Comparison of ENCODE assay signal across 8 cellular contexts in the genomic region with DNA sequence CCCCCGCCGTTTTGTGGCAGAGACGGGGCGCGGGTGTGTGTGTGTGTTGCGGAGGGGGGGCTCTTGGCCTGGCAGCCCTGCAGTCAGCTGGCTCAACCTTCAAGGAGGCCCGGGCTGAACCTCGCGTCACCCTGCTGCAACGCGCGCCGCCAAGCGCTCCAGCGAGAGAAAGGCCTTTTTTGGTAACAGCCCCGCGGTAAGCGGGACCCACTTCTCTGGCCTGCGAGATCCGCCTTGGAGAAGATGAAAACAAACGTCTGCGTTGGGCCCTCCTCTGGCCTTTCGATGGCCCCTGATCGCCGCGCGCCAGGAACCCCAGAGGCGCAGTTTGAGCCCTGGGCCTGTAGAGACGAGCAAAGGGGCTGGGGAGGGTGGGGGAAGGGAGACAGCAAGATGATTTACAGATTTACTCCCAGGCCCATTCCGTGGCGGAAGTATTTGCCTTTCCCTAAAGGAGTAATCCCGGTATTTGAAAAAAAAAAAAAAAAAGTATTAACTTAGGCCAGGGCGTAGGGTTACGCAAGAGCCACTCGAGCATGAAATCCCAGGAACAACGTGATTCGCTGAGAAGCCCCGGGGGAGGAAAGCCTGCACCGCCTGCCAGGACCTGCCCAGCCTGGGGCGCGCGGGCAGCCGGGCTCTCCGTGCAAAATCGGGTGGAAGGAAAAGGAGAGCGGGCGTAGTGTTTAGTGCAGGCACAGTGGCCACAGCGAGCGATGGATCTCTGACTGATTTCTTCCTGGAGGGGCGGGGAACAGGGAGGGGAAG. TPM values are rescaled to one million over a fixed set of nuclear protein-coding genes. Genes with fewer than 3 reads are reported as not detected.
A peak's percentile ranks its signal among the peaks of the same experiment; 100 is the strongest.
DNase-seq lines count a peak whose midpoint lies in the region; ATAC-seq and TF ChIP-seq lines count a peak whose summit lies in the region.

No MANE protein-coding gene starts in this region.

- peak; percentile 80 for ATAC-seq in foreskin keratinocyte

- peak; percentile 49 for TF ChIP-seq POLR2A in GM19099 (IDR thresholded peaks at IDR 0.05; ENCODE audit: extremely low read depth, insufficient read length, low read depth)
- TF ChIP-seq POLR2A in suprapubic skin (IDR thresholded peaks at IDR 0.05): peak in 1 of 2 donors; percentile 62

- H3K4me3 ChIP-seq in AG04449 (ENCODE audit: low read depth, low read length) (peak overlapping the region; percentile 61), MM.1S (ENCODE audit: low read length) (peak overlapping the region; percentile 46), neuron (ENCODE audit: low read length) (peak overlapping the region; percentile 47), suprapubic skin (peak overlapping the region; percentile 59)

- CTCF ChIA-PET in AG04449 (lab: Yijun Ruan, JAX): interaction anchor here (0.7 to 24.1 kb wide), 8 partner anchors 8 to 119 kb away, joined by 3 to 661 read pairs (median 4); no protein-coding TSS in a partner anchor

- peaks cover 2% of the 10 kb centered on the region for H3K79me2 ChIP-seq in MM.1S (ENCODE audit: low read length)

- peak; percentile 47 for TF ChIP-seq CTCF in AG04449 (IDR thresholded peaks at IDR 0.05; ENCODE audit: insufficient read depth, low read length, missing control alignments)
- no peak for TF ChIP-seq CTCF in MM.1S (IDR thresholded peaks at IDR 0.05; ENCODE audit: low read length)
- peak; percentile 48 for TF ChIP-seq CTCF in foreskin keratinocyte (conservative IDR thresholded peaks at IDR 0.05)
- TF ChIP-seq CTCF in suprapubic skin (IDR thresholded peaks at IDR 0.05): no peak

- H3K27me3 ChIP-seq in MM.1S (replicated peaks; ENCODE audit: insufficient read depth, low read length) (no peaks in the 10 kb centered on the region), foreskin keratinocyte (no peaks in the 10 kb centered on the region), neuron (ENCODE audit: insufficient read depth, low read length) (no peaks in the 10 kb centered on the region), suprapubic skin (no peaks in the 10 kb centered on the region)

- no peak for TF ChIP-seq EP300 in suprapubic skin (IDR thresholded peaks at IDR 0.05)

- H3K4me1 ChIP-seq in MM.1S (ENCODE audit: low read length): peaks cover 41% of the 10 kb centered on the region
- H3K4me1 ChIP-seq in foreskin keratinocyte: peaks cover 25% of the 10 kb centered on the region
- H3K4me1 ChIP-seq in neuron (ENCODE audit: insufficient read depth, low read length): peaks cover 59% of the 10 kb centered on the region
- peaks cover 89% of the 10 kb centered on the region for H3K4me1 ChIP-seq in suprapubic skin

- DNase-seq in AG04449 (ENCODE audit: low read depth, low spot score): peak; percentile 94
- DNase-seq in MM.1S: peak; percentile 53
- peak; percentile 11 for DNase-seq in SIG-M5 (lab: John Stamatoyannopoulos, UW)
- DNase-seq in activated naive CD4-positive, alpha-beta T cell (lab: John Stamatoyannopoulos, UW): peak; percentile 27 to 61 (median 49)
- peak; percentile 96 to 98 for DNase-seq in foreskin keratinocyte
- DNase-seq in suprapubic skin (ENCODE audit: low spot score in 2 of 2): peak; percentile 97 to 98

- H3F3A ChIP-seq in MM.1S (ENCODE audit: insufficient read depth, low read length): peaks cover 34% of the 10 kb centered on the region

- H4K20me1 ChIP-seq in MM.1S (ENCODE audit: insufficient read depth, low read length): no peaks in the 10 kb centered on the region

- H2AFZ ChIP-seq in MM.1S (ENCODE audit: low read length): no peak overlapping the region
- peak overlapping the region; percentile 68 for H2AFZ ChIP-seq in neuron (ENCODE audit: low read depth, low read length)

- peak overlapping the region; percentile 99 for H3K27ac ChIP-seq in MM.1S (ENCODE audit: low read length)
- peak overlapping the region; percentile 92 for H3K27ac ChIP-seq in foreskin keratinocyte
- peak overlapping the region; percentile 99 for H3K27ac ChIP-seq in suprapubic skin

- POLR2A ChIA-PET in AG04449 (lab: Yijun Ruan, JAX): interaction anchor here (0.7 to 1.2 kb wide), 4 partner anchors 9 to 128 kb away, joined by 3 to 4 read pairs (median 4); no protein-coding TSS in a partner anchor

- peak overlapping the region; percentile 85 for H3K9ac ChIP-seq in MM.1S (ENCODE audit: low read length)

- under 1% methylated on average over 46 of the region's 50 CpGs for whole genome bisulfite sequencing in suprapubic skin

- H3K9me3 ChIP-seq in MM.1S (replicated peaks; ENCODE audit: insufficient read depth, low read length) (no peaks in the 10 kb centered on the region), neuron (ENCODE audit: low read length) (no peaks in the 10 kb centered on the region), suprapubic skin (no peaks in the 10 kb centered on the region)

- no peaks in the 10 kb centered on the region for H3K9me2 ChIP-seq in MM.1S (replicated peaks; ENCODE audit: insufficient read depth, low read length)

- peak overlapping the region; percentile 75 for H3K4me2 ChIP-seq in MM.1S (ENCODE audit: low read depth, low read length)

- H3K36me3 ChIP-seq in MM.1S (replicated peaks; ENCODE audit: insufficient read depth, low read length) (no peaks in the 10 kb centered on the region), neuron (ENCODE audit: insufficient read depth, low read length) (no peaks in the 10 kb centered on the region), suprapubic skin (no peaks in the 10 kb centered on the region)

RNA-seq across cellular contexts. Expression of gene IRF2BPL, which starts 4.5 kb away (rescaled TPM):
- 20.2 and 20.7 TPM in 2 replicates for total RNA-seq in foreskin keratinocyte
- polyA plus RNA-seq in foreskin keratinocyte: 8.0 and 8.7 TPM in 2 replicates
- 10 to 100 TPM; 44.7 to 72.7 (median 65.6) TPM for total RNA-seq in suprapubic skin

Comparison
In these comparisons a context has a peak if more than half of its experiments do, and no peak if none do; other contexts are left out.
1. Peak in every context shown above with its lines: DNase-seq, ATAC-seq, H3K4me3 ChIP-seq and H3K27ac ChIP-seq.
2. DNase-seq: peak in every context shown above with its lines; median percentile 98 in suprapubic skin; 97 in foreskin keratinocyte; 94 in AG04449; 53 in MM.1S; 49 in activated naive CD4-positive, alpha-beta T cell; 11 in SIG-M5.
3. CTCF ChIP-seq: peak in AG04449 (single experiment) and foreskin keratinocyte (single experiment); none in MM.1S (single experiment) and suprapubic skin (0 of 2).